ENCODE assay signal across 7 cellular contexts in genomic region chr3:12965999-12966846, GRCh38.
DNase-seq lines count a peak whose midpoint lies in the region; ATAC-seq, FAIRE-seq and TF ChIP-seq lines count a peak whose summit lies in the region.

No MANE protein-coding gene starts in this region.

- peak overlapping the region; percentile 76 for H3K4me3 Mint-ChIP-seq in activated naive CD8-positive, alpha-beta T cell treated with anti-CD3 and anti-CD28 coated beads, Interleukin-2, amount 50 U/mL, for 24 hours

- peak overlapping the region in 1 of 2 donors; percentile 82 for H3K27ac ChIP-seq in kidney (ENCODE audit: low read depth in 2 of 2, low read length in 2 of 2)
- peak overlapping the region in 4 of 5 donors; percentile 73 to 89 (median 86) for H3K27ac ChIP-seq in stomach

- DNase-seq in KBM-7 (peak; percentile 13), kidney (peak; percentile 54), stomach (no peak), AG20443 (ENCODE audit: low spot score) (no peak)
- DNase-seq in activated naive CD8-positive, alpha-beta T cell treated with anti-CD3 and anti-CD28 coated beads, Interleukin-2, amount 50 U/mL, for 24 hours = no peak

- no peaks in the 10 kb centered on the region for H3K36me3 Mint-ChIP-seq in activated naive CD8-positive, alpha-beta T cell treated with anti-CD3 and anti-CD28 coated beads, Interleukin-2, amount 50 U/mL, for 24 hours (ENCODE audit: low read depth)

- peaks cover 74% of the 10 kb centered on the region for H3K4me1 Mint-ChIP-seq in activated naive CD8-positive, alpha-beta T cell treated with anti-CD3 and anti-CD28 coated beads, Interleukin-2, amount 50 U/mL, for 24 hours

- no peaks in the 10 kb centered on the region for H3K27me3 ChIP-seq in stomach

- H3K9me3 ChIP-seq in kidney (ENCODE audit: control insufficient read depth in 1 of 2, low read length in 2 of 2) = no peaks in the 10 kb centered on the region
- H3K9me3 ChIP-seq in stomach = no peaks in the 10 kb centered on the region

- H3K9ac ChIP-seq in kidney (ENCODE audit: low read length in 2 of 2) = peak overlapping the region; percentile 44 to 87

- TF ChIP-seq EP300 in stomach (IDR thresholded peaks at IDR 0.05) = no peak

- H3K4me1 ChIP-seq in kidney (ENCODE audit: control insufficient read depth in 1 of 2, insufficient read depth in 1 of 2, low read depth in 1 of 2, low read length in 2 of 2) (peaks cover 48 to 57% of the 10 kb centered on the region in 2 donors), stomach (peaks cover 44 to 84% (median 76%) of the 10 kb centered on the region in 4 donors)

- no peaks in the 10 kb centered on the region for H3K9me3 Mint-ChIP-seq in activated naive CD8-positive, alpha-beta T cell treated with anti-CD3 and anti-CD28 coated beads, Interleukin-2, amount 50 U/mL, for 24 hours

- peak overlapping the region; percentile 75 to 79 for H3K4me3 ChIP-seq in kidney (ENCODE audit: low read length in 2 of 2)
- H3K4me3 ChIP-seq in stomach = peak overlapping the region; percentile 60 to 92 (median 88)

- H3K27ac Mint-ChIP-seq in activated naive CD8-positive, alpha-beta T cell treated with anti-CD3 and anti-CD28 coated beads, Interleukin-2, amount 50 U/mL, for 24 hours = peak overlapping the region; percentile 49

- TF ChIP-seq POLR2A in stomach (IDR thresholded peaks at IDR 0.05) = no peak

- no peak for ATAC-seq in activated naive CD8-positive, alpha-beta T cell treated with anti-CD3 and anti-CD28 coated beads, Interleukin-2, amount 50 U/mL, for 24 hours
- ATAC-seq in HG03175 (IDR thresholded peaks at IDR 0.05; ENCODE audit: unreplicated experiment) (no peak), GM18519 (IDR thresholded peaks at IDR 0.05; ENCODE audit: low FRiP score, unreplicated experiment) (no peak)

- WGBS in stomach, 5 donors = 49 to 60% (median 52%) methylated on average over 10 to 11 of the region's 11 CpGs

- intact Hi-C loops in kidney (cut with DNase I) = no loop called here
- intact Hi-C loops in stomach (cut with DNase I; ENCODE audit: low total_unique reads) = no loop called here

- no peak for TF ChIP-seq CTCF in kidney (IDR thresholded peaks at IDR 0.05; ENCODE audit: borderline replicate concordance, extremely low read depth, insufficient read depth)
- TF ChIP-seq CTCF in stomach (IDR thresholded peaks at IDR 0.05) = no peak

- FAIRE-seq in kidney (lab: Jason Lieb, UNC) = no peak

- no peaks in the 10 kb centered on the region for H3K27me3 Mint-ChIP-seq in activated naive CD8-positive, alpha-beta T cell treated with anti-CD3 and anti-CD28 coated beads, Interleukin-2, amount 50 U/mL, for 24 hours

- H3K36me3 ChIP-seq in kidney (ENCODE audit: control insufficient read depth in 1 of 2, insufficient read depth in 2 of 2, low read length in 2 of 2) = no peaks in the 10 kb centered on the region
- no peaks in the 10 kb centered on the region for H3K36me3 ChIP-seq in stomach

- in situ Hi-C loops in KBM-7 (cut with MboI; ENCODE audit: low pct_unique_long_range_greater_than_20kb, low sequenced_read_pairs) = no loop called here

Comparison
In these comparisons a context has a peak if more than half of its experiments do, and no peak if none do; other contexts are left out.
1. DNase-seq: peak in KBM-7 (single experiment) and kidney (single experiment); none in activated naive CD8-positive, alpha-beta T cell treated with anti-CD3 and anti-CD28 coated beads, Interleukin-2, amount 50 U/mL, for 24 hours (single experiment), stomach (single experiment) and AG20443 (single experiment).